8 cellular contexts compared by ENCODE assay signal in the genomic region with DNA sequence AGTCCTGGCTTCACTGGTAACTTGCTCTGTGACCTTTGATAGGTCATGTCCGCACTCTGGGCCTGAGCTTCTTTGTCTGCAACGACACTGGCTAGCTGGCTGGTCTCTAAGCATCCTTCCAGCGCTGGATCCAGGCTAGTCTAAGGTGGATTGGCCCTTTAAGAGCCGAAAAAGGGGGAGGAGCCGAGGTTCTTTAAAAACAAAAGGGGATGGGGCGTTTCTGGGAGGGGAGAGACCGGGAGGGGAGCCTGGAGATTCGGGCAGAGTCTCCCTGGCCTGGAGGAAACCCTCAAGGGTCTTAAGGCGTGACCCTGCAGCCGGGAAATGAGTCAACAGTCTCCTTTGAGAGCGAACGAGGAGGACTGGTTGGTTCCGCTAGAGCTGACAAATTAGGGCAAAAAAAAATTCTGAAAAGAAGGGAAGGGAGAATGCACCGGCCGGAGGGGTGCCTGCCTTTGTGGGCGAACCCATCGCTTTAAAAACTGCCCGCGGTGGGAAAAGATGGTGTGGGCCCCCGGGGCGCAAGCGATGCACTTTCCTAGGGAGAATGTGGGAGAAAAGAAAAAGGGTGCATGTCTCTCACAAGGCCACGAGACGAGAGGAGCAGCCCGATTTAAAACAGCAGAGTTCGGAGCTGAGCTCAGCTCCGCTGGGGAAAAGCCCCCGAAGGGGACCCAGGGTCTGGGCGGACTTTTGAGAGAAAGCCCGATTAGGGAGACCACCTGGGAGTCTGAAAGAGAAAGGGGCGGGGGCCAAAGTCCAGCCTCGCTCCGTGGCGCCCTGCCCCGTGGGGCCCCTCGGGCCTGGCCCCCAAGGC. TPM values are rescaled to one million over a fixed set of nuclear protein-coding genes. Genes with fewer than 3 reads are reported as not detected.
A peak's percentile ranks its signal among the peaks of the same experiment; 100 is the strongest.
DNase-seq lines count a peak whose midpoint lies in the region; ATAC-seq and TF ChIP-seq lines count a peak whose summit lies in the region.

No MANE protein-coding gene starts in this region.

- peak overlapping the region; percentile 84 for H3K4me2 ChIP-seq in osteoblast (ENCODE audit: insufficient read depth, low read length)

- H3K36me3 ChIP-seq in RWPE2 (ENCODE audit: low read depth) (no peaks in the 10 kb centered on the region), cardiac muscle cell (no peaks in the 10 kb centered on the region), osteoblast (ENCODE audit: insufficient read depth, low read length) (no peaks in the 10 kb centered on the region)

- H2AFZ ChIP-seq in osteoblast (ENCODE audit: low read length): peak overlapping the region; percentile 85

- DNase-seq in GM03348 (ENCODE audit: low spot score) (peak; percentile 88), KG1 (lab: John Stamatoyannopoulos, UW) (peak; percentile 67), RWPE2 (ENCODE audit: low spot score) (peak; percentile 65), cardiac muscle cell (ENCODE audit: low read depth in 1 of 2, low spot score in 1 of 2) (peak; percentile 76 to 87), osteoblast (ENCODE audit: insufficient read length, low spot score, missing footprints) (peak; percentile 99)

- H3K79me2 ChIP-seq in osteoblast (ENCODE audit: insufficient read depth, low read length): peaks cover 16% of the 10 kb centered on the region

- H3K27me3 ChIP-seq in RWPE2 (ENCODE audit: insufficient read depth, poor library complexity, severe bottlenecking) (no peaks in the 10 kb centered on the region), cardiac muscle cell (no peaks in the 10 kb centered on the region), osteoblast (ENCODE audit: insufficient read depth, low read length) (no peaks in the 10 kb centered on the region)

- peaks cover 12% of the 10 kb centered on the region for H4K20me1 ChIP-seq in osteoblast (ENCODE audit: insufficient read depth, low read length)

- H3K27ac ChIP-seq in RWPE2 (ENCODE audit: poor library complexity, severe bottlenecking) (peak overlapping the region; percentile 47), angular gyrus (ENCODE audit: low read depth, low read length) (peak overlapping the region; percentile 41), cardiac muscle cell (peak overlapping the region; percentile 20), osteoblast (ENCODE audit: low read depth, low read length) (peak overlapping the region; percentile 13)

- peaks cover 4% of the 10 kb centered on the region for H3K4me1 ChIP-seq in RWPE2 (ENCODE audit: insufficient read depth, poor library complexity, severe bottlenecking)
- peaks cover 39% of the 10 kb centered on the region for H3K4me1 ChIP-seq in cardiac muscle cell (ENCODE audit: low read depth)
- H3K4me1 ChIP-seq in osteoblast (ENCODE audit: insufficient read depth, low read length): peaks cover 4% of the 10 kb centered on the region

- TF ChIP-seq CTCF in RWPE2 (IDR thresholded peaks at IDR 0.05; ENCODE audit: poor library complexity, severe bottlenecking): no peak
- no peak for TF ChIP-seq CTCF in cardiac muscle cell (IDR thresholded peaks at IDR 0.05; ENCODE audit: low read depth, low read length)
- no peak for TF ChIP-seq CTCF in osteoblast (IDR thresholded peaks at IDR 0.05; ENCODE audit: extremely low read depth, low read depth, low read length)

- ATAC-seq in RWPE2 (ENCODE audit: low read depth) (peak; percentile 49), HG03135 (IDR thresholded peaks at IDR 0.05; ENCODE audit: unreplicated experiment) (no peak), HG02884 (IDR thresholded peaks at IDR 0.05; ENCODE audit: unreplicated experiment) (no peak)

- H3K9me3 ChIP-seq in RWPE2 (ENCODE audit: severe bottlenecking) (no peaks in the 10 kb centered on the region), cardiac muscle cell (ENCODE audit: low read depth) (no peaks in the 10 kb centered on the region), osteoblast (ENCODE audit: low read depth, low read length) (no peaks in the 10 kb centered on the region)

- peak overlapping the region; percentile 94 for H3K4me3 ChIP-seq in RWPE2 (ENCODE audit: severe bottlenecking)
- H3K4me3 ChIP-seq in cardiac muscle cell: peak overlapping the region; percentile 85
- H3K4me3 ChIP-seq in osteoblast (ENCODE audit: insufficient read depth, low read length): peak overlapping the region; percentile 80

RNA-seq across cellular contexts. Expression of a gene that starts 1.0 kb away (rescaled TPM):
- 31.5 and 42.8 TPM in 2 replicates for total RNA-seq in cardiac muscle cell
- 10.0 and 16.5 TPM in 2 replicates for polyA plus RNA-seq in cardiac muscle cell
- 14.5 and 15.3 TPM in 2 replicates for total RNA-seq in osteoblast

RNA-seq across cellular contexts. Expression of a gene that starts 45.6 kb away (rescaled TPM):
- 44.5 and 45.2 TPM in 2 replicates for total RNA-seq in cardiac muscle cell
- 8.2 and 9.0 TPM in 2 replicates for polyA plus RNA-seq in cardiac muscle cell
- total RNA-seq in osteoblast: 16.2 and 17.7 TPM in 2 replicates
